In the genomic region with DNA sequence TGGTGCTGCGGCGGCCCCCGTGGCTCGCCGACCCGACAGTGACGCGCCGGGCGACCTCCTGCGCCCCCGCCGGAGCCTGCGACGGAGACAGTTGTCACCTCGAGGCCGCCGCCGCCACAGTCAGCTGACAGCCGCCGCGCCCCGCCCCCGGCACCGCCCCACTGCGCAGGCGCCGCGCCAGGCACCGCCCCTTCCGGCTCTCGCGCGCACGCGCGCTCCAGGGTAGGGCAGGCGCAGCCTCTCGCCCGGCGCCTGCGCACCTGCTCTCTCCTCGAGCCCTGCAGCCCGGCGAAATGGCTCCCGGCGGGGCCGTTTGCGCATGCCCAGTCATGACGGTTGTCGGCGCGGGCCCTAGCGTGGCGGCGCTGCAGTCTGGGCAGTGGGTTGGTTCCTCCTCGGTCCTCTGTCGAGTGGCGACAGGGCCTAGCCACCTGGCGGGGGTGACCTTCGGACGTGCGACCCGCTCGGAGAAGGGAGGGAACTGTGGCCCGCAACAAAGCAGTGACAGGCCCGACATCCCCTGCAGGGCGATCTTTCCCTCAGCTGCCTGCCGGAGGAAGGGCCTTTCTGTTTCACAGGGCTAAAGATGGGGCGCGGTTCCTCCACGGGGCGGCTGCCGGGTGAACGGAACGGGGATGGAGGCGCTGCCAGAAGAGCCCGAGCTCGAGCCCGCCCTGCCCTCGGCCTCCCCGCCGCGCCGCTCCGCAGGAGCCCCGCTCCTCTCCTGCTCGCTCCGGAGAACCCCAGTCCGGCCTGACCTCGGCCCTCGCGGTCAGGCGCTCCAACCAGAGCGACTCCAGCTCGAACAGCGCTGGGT, we compare ENCODE assay signal across 8 cellular contexts. TPM values are rescaled to one million over a fixed set of nuclear protein-coding genes. Genes with fewer than 3 reads are reported as not detected.
DNase-seq lines count a peak whose midpoint lies in the region; ATAC-seq and TF ChIP-seq lines count a peak whose summit lies in the region.

A gene (minus strand): TSS at position 135 of the 817 bp plus-strand sequence. CDS start 134 bp downstream, at position 1.

- peak within 1 kb of the TSS; percentile 81 for H2AFZ ChIP-seq in parathyroid adenoma

- H3K36me3 ChIP-seq in cardiac muscle cell (no peaks in the 10 kb centered on the region), parathyroid adenoma (ENCODE audit: control insufficient read depth, insufficient read depth, low read length) (no peaks in the 10 kb centered on the region), tibial artery (peaks cover 0 to 17% (median 12%) of the 10 kb centered on the region in 3 donors)

- H3K27me3 ChIP-seq in cardiac muscle cell (no peaks in the 10 kb centered on the region), parathyroid adenoma (ENCODE audit: control insufficient read depth, insufficient read depth, low read length) (no peaks in the 10 kb centered on the region), tibial artery (no peaks in the 10 kb centered on the region)

- H3K4me3 ChIP-seq in cardiac muscle cell: peak within 1 kb of the TSS; percentile 77
- H3K4me3 ChIP-seq in parathyroid adenoma (ENCODE audit: low read depth, low read length): peak within 1 kb of the TSS; percentile 57
- H3K4me3 ChIP-seq in tibial artery: peak within 1 kb of the TSS; percentile 90 to 92

- H3K9me3 ChIP-seq in cardiac muscle cell (ENCODE audit: low read depth) (no peaks in the 10 kb centered on the region), parathyroid adenoma (ENCODE audit: control insufficient read depth, low read length) (no peaks in the 10 kb centered on the region), tibial artery (peaks cover 0 to 3% (median 0%) of the 10 kb centered on the region in 3 donors)

- H3K9ac ChIP-seq in parathyroid adenoma: no peak within 1 kb of the TSS

- ATAC-seq in HG02678 (IDR thresholded peaks at IDR 0.05; ENCODE audit: unreplicated experiment): peak; percentile 74

- peak; percentile 13 for TF ChIP-seq CTCF in GM12873 (IDR thresholded peaks at IDR 0.05; ENCODE audit: insufficient read depth, low read depth, low read length, missing control alignments)
- peak; percentile 18 for TF ChIP-seq CTCF in cardiac muscle cell (IDR thresholded peaks at IDR 0.05; ENCODE audit: low read depth, low read length)
- TF ChIP-seq CTCF in parathyroid adenoma (IDR thresholded peaks at IDR 0.05): no peak
- TF ChIP-seq CTCF in tibial artery (IDR thresholded peaks at IDR 0.05): peak; percentile 29 to 30

- intact Hi-C loops in tibial artery (cut with DNase I; ENCODE audit: low total_unique reads): loop anchor here (2.0 to 10.0 kb wide), 3 partner anchors 27 to 205 kb away; no protein-coding TSS in a partner anchor

- peak; percentile 85 for DNase-seq in NCI-H128 (lab: John Stamatoyannopoulos, UW; ENCODE audit: unreplicated experiment)
- DNase-seq in SW 1271 (lab: John Stamatoyannopoulos, UW): peak; percentile 77 to 86
- peak; percentile 88 for DNase-seq in activated naive CD8-positive, alpha-beta T cell treated with anti-CD3 and anti-CD28 coated beads, Interleukin-2, amount 50 U/mL, for 16 hours (ENCODE audit: low read depth, low spot score)
- peak; percentile 94 to 96 for DNase-seq in cardiac muscle cell (ENCODE audit: low read depth in 1 of 2, low spot score in 1 of 2)
- peak; percentile 93 to 98 for DNase-seq in tibial artery

- peaks cover 23% of the 10 kb centered on the region for H3K79me2 ChIP-seq in parathyroid adenoma

- H3K4me2 ChIP-seq in parathyroid adenoma (ENCODE audit: low read length): peak within 1 kb of the TSS; percentile 82

- H3K27ac ChIP-seq in cardiac muscle cell (peak within 1 kb of the TSS; percentile 89), parathyroid adenoma (peak within 1 kb of the TSS; percentile 61), tibial artery (peak within 1 kb of the TSS; percentile 87 to 97)

- peaks cover 10% of the 10 kb centered on the region for H3K4me1 ChIP-seq in cardiac muscle cell (ENCODE audit: low read depth)
- no peaks in the 10 kb centered on the region for H3K4me1 ChIP-seq in parathyroid adenoma
- H3K4me1 ChIP-seq in tibial artery: peaks cover 0 to 39% (median 34%) of the 10 kb centered on the region in 4 donors

RNA-seq across cellular contexts. Expression of the gene that starts here (rescaled TPM):
- 34.7 and 39.0 TPM in 2 replicates for total RNA-seq in cardiac muscle cell
- 58.7 and 61.8 TPM in 2 replicates for polyA plus RNA-seq in cardiac muscle cell

Comparison
In these comparisons a context has a peak if more than half of its experiments do, and no peak if none do; other contexts are left out.
1. Peak in every context shown above with its lines: DNase-seq, ATAC-seq, H3K4me3 ChIP-seq and H3K27ac ChIP-seq.